Comparison of ENCODE assay signal across 8 cellular contexts in genomic region chr19:1069009-1069779, GRCh38. TPM values are rescaled to one million over a fixed set of nuclear protein-coding genes. Genes with fewer than 3 reads are reported as not detected.
DNase-seq lines count a peak whose midpoint lies in the region; ATAC-seq, FAIRE-seq and TF ChIP-seq lines count a peak whose summit lies in the region.

No MANE protein-coding gene starts in this region.

- CTCF ChIA-PET in A549 (lab: Yijun Ruan, JAX): interaction anchor here (0.6 to 0.7 kb wide), 2 partner anchors 12 to 158 kb away, joined by 3 read pairs; no protein-coding TSS in a partner anchor

- no peak for TF ChIP-seq RAD21 in A549 (conservative IDR thresholded peaks at IDR 0.05 in 1 of 2, IDR thresholded peaks at IDR 0.05 in 1 of 2)

- H3K27me3 Mint-ChIP-seq in stimulated activated naive CD8-positive, alpha-beta T cell treated with anti-CD3 and anti-CD28 coated beads, Interleukin-15, amount 100 ng/mL, for 72 hours: no peaks in the 10 kb centered on the region

- peaks cover 36% of the 10 kb centered on the region for H3K4me1 ChIP-seq in A549

- H3K4me1 Mint-ChIP-seq in stimulated activated naive CD8-positive, alpha-beta T cell treated with anti-CD3 and anti-CD28 coated beads, Interleukin-15, amount 100 ng/mL, for 72 hours: peaks cover 73% of the 10 kb centered on the region

- H3K27ac Mint-ChIP-seq in stimulated activated naive CD8-positive, alpha-beta T cell treated with anti-CD3 and anti-CD28 coated beads, Interleukin-15, amount 100 ng/mL, for 72 hours: peak overlapping the region; percentile 94 to 97

- ATAC-seq in A549: no peak
- peak; percentile 45 to 51 for ATAC-seq in left cardiac atrium
- ATAC-seq in stimulated activated naive CD8-positive, alpha-beta T cell treated with anti-CD3 and anti-CD28 coated beads, Interleukin-15, amount 100 ng/mL, for 72 hours: peak; percentile 24
- ATAC-seq in GM21515 (IDR thresholded peaks at IDR 0.05; ENCODE audit: unreplicated experiment): no peak
- no peak for ATAC-seq in GM21786 (IDR thresholded peaks at IDR 0.05; ENCODE audit: unreplicated experiment)

- no peak for FAIRE-seq in A549 (lab: Jason Lieb, UNC)

- H3K27ac ChIP-seq in A549 (0 out of 6 replicates have a peak overlapping the region, but pooled peaks of 1 of the 2 experiments have one; percentile 41), KOPT-K1 (ENCODE audit: low read depth, low read length, poor library complexity, severe bottlenecking) (peak overlapping the region; percentile 98)

- TF ChIP-seq EP300 in A549 (IDR thresholded peaks at IDR 0.05): no peak

- H3K9me3 ChIP-seq in A549 (no peaks in the 10 kb centered on the region), KOPT-K1 (ENCODE audit: insufficient read depth, low read length, poor library complexity, severe bottlenecking) (no peaks in the 10 kb centered on the region)

- no peak for TF ChIP-seq POLR2A in A549 (IDR thresholded peaks at IDR 0.05; ENCODE audit: low read length)

- no peak for TF ChIP-seq CTCF in A549 (IDR thresholded peaks at IDR 0.05)

- peaks cover 55% of the 10 kb centered on the region for H3K36me3 ChIP-seq in KOPT-K1 (ENCODE audit: insufficient read depth, low read length)

- no peak for DNase-seq in A549 (ENCODE audit: low read depth in 1 of 2, low spot score in 1 of 2)
- peak; percentile 60 for DNase-seq in activated CD8-positive, alpha-beta memory T cell treated with anti-CD3 and anti-CD28 coated beads, Interleukin-2, amount 50 U/mL, for 4 hours
- DNase-seq in left cardiac atrium: peak; percentile 79
- peak; percentile 39 to 74 for DNase-seq in stimulated activated naive CD8-positive, alpha-beta T cell treated with anti-CD3 and anti-CD28 coated beads, Interleukin-15, amount 100 ng/mL, for 72 hours
- no peak for DNase-seq in NCI-H2171 treated with DMSO at 0.1 percent for 48 hours (lab: John Stamatoyannopoulos, UW)

- POLR2A ChIA-PET in A549 (lab: Yijun Ruan, JAX): no interaction called here

- no peaks in the 10 kb centered on the region for H3K9me3 Mint-ChIP-seq in stimulated activated naive CD8-positive, alpha-beta T cell treated with anti-CD3 and anti-CD28 coated beads, Interleukin-15, amount 100 ng/mL, for 72 hours

- intact Hi-C loops in left cardiac atrium (cut with DNase I): no loop called here

- peak overlapping the region; percentile 93 for H3K4me3 Mint-ChIP-seq in stimulated activated naive CD8-positive, alpha-beta T cell treated with anti-CD3 and anti-CD28 coated beads, Interleukin-15, amount 100 ng/mL, for 72 hours

- H3K4me3 ChIP-seq in A549: no peak overlapping the region

- no peak overlapping the region for H3K4me2 ChIP-seq in A549

- 77% methylated on average over 19 of the region's 25 CpGs for WGBS in A549 (ENCODE audit: missing lambda C conversion rate)

TF ChIP-seq in A549, 52 proteins besides CTCF, POLR2A, EP300 and RAD21:
- no peak for TF ChIP-seq GATA3 (IDR thresholded peaks at IDR 0.05; ENCODE audit: borderline replicate concordance)
- peak; percentile 58 for TF ChIP-seq ZFP36 (IDR thresholded peaks at IDR 0.05; ENCODE audit: borderline replicate concordance, partially characterized antibody)
- TF ChIP-seq KDM1A (IDR thresholded peaks at IDR 0.05; ENCODE audit: low read depth): peak; percentile 73; the same call in 1 of the 2 replicates

RNA-seq across cellular contexts. Expression of gene ARHGAP45, which starts 2.2 kb away (rescaled TPM):
- polyA plus RNA-seq in A549 (2011; rRNA removed): 0.48 and 1.2 TPM in 2 replicates
- polyA plus RNA-seq in A549 (2012; cell fraction: cytosol; rRNA removed): 2.1 and 2.6 TPM in 2 replicates
- polyA plus RNA-seq in A549 (2012; cell fraction: nucleus; rRNA removed): 7.8 and 8.6 TPM in 2 replicates
- 1.5 to 1.9 TPM (median 1.8 TPM) in 3 replicates for polyA plus RNA-seq in A549 (2017; fragmentation: RNase III; extraction: RNeasy Plus Mini Kit Qiagen cat#74134 plus additional on column Dnase treatment)
- 0.58 and 0.88 TPM in 2 replicates for polyA minus RNA-seq in A549 (2011; rRNA and poly(A)+ RNA removed)
- total RNA-seq in left cardiac atrium: 10 to 100 TPM; 10.6 to 12.6 TPM

RNA-seq across cellular contexts. Expression of gene POLR2E, which starts 26.0 kb away (rescaled TPM):
- 81.0 and 99.6 TPM in 2 replicates for polyA plus RNA-seq in A549 (2011; rRNA removed)
- 346 and 402 TPM in 2 replicates for polyA plus RNA-seq in A549 (2012; cell fraction: cytosol; rRNA removed)
- polyA plus RNA-seq in A549 (2012; cell fraction: nucleus; rRNA removed): 288 and 337 TPM in 2 replicates
- 170 to 181 TPM (median 172 TPM) in 3 replicates for polyA plus RNA-seq in A549 (2017; fragmentation: RNase III; extraction: RNeasy Plus Mini Kit Qiagen cat#74134 plus additional on column Dnase treatment)
- 102 and 159 TPM in 2 replicates for polyA minus RNA-seq in A549 (2011; rRNA and poly(A)+ RNA removed)
- 100 to 1,000 TPM; 142 to 143 TPM for total RNA-seq in left cardiac atrium

RNA-seq across cellular contexts. Expression of gene ABCA7, which starts 29.3 kb away (rescaled TPM):
- polyA plus RNA-seq in A549 (2011; rRNA removed) (5.0 and 6.6 TPM in 2 replicates), A549 (2017; fragmentation: RNase III; extraction: RNeasy Plus Mini Kit Qiagen cat#74134 plus additional on column Dnase treatment) (8.8 to 13.5 TPM (median 12.6 TPM) in 3 replicates)
- 7.9 and 9.1 TPM in 2 replicates for polyA plus RNA-seq in A549 (2012; cell fraction: cytosol; rRNA removed)
- 53.4 and 59.9 TPM in 2 replicates for polyA plus RNA-seq in A549 (2012; cell fraction: nucleus; rRNA removed)
- polyA minus RNA-seq in A549 (2011; rRNA and poly(A)+ RNA removed): 9.6 and 10.5 TPM in 2 replicates
- 10 to 100 TPM in 1 of 2 donors, 1 to 10 TPM in 1; 7.7 to 10.0 TPM for total RNA-seq in left cardiac atrium

RNA-seq across cellular contexts. Expression of gene GPX4, which starts 34.6 kb away (rescaled TPM):
- 223 and 248 TPM in 2 replicates for polyA plus RNA-seq in A549 (2011; rRNA removed)
- polyA plus RNA-seq in A549 (2012; cell fraction: cytosol; rRNA removed): 768 and 819 TPM in 2 replicates
- polyA plus RNA-seq in A549 (2012; cell fraction: nucleus; rRNA removed): 378 and 395 TPM in 2 replicates
- polyA plus RNA-seq in A549 (2017; fragmentation: RNase III; extraction: RNeasy Plus Mini Kit Qiagen cat#74134 plus additional on column Dnase treatment): 370 to 402 TPM (median 394 TPM) in 3 replicates
- 180 and 195 TPM in 2 replicates for polyA minus RNA-seq in A549 (2011; rRNA and poly(A)+ RNA removed)
- 100 to 1,000 TPM; 378 to 432 TPM for total RNA-seq in left cardiac atrium

RNA-seq across cellular contexts. Expression of gene CNN2, which starts 42.8 kb away (rescaled TPM):
- polyA plus RNA-seq in A549 (2011; rRNA removed): 31.7 and 32.2 TPM in 2 replicates
- 102 and 104 TPM in 2 replicates for polyA plus RNA-seq in A549 (2012; cell fraction: cytosol; rRNA removed)
- polyA plus RNA-seq in A549 (2012; cell fraction: nucleus; rRNA removed): 111 TPM in 2 replicates
- polyA plus RNA-seq in A549 (2017; fragmentation: RNase III; extraction: RNeasy Plus Mini Kit Qiagen cat#74134 plus additional on column Dnase treatment): 99.3 to 115 TPM (median 101 TPM) in 3 replicates
- polyA minus RNA-seq in A549 (2011; rRNA and poly(A)+ RNA removed): 94.3 and 125 TPM in 2 replicates
- total RNA-seq in left cardiac atrium: 10 to 100 TPM; 74.4 to 83.8 TPM

Comparison
In these comparisons a context has a peak if more than half of its experiments do, and no peak if none do; other contexts are left out.
1. ATAC-seq: peak in left cardiac atrium (2 of 2) and stimulated activated naive CD8-positive, alpha-beta T cell treated with anti-CD3 and anti-CD28 coated beads, Interleukin-15, amount 100 ng/mL, for 72 hours (single experiment); none in A549 (0 of 2), GM21515 (single experiment) and GM21786 (single experiment).
2. DNase-seq: peak in activated CD8-positive, alpha-beta memory T cell treated with anti-CD3 and anti-CD28 coated beads, Interleukin-2, amount 50 U/mL, for 4 hours (single experiment), left cardiac atrium (single experiment) and stimulated activated naive CD8-positive, alpha-beta T cell treated with anti-CD3 and anti-CD28 coated beads, Interleukin-15, amount 100 ng/mL, for 72 hours (2 of 2); none in A549 (0 of 2) and NCI-H2171 treated with DMSO at 0.1 percent for 48 hours (single experiment).